Comparison of ENCODE assay signal across 1 cellular context in genomic region chr2:219575566-219576504, GRCh38.
TF ChIP-seq lines count a peak whose summit lies in the region.

No MANE protein-coding gene starts in this region.

TF ChIP-seq in H1, 55 proteins besides CTCF, POLR2A, EP300 and RAD21:
- TF ChIP-seq RNF2 (IDR thresholded peaks at IDR 0.05; ENCODE audit: borderline replicate concordance, low read depth, low read length, missing control alignments, poor library complexity, severe bottlenecking) (no peak), BRCA1 (IDR thresholded peaks at IDR 0.05; ENCODE audit: low read depth, low read length) (no peak), POLR2AphosphoS5 (IDR thresholded peaks at IDR 0.05; ENCODE audit: low read depth, low read length) (no peak)
TF ChIP-seq in H1: peak in this region for 0.
